8 cellular contexts compared by ENCODE assay signal in genomic region chr16:67672739-67673662, GRCh38. TPM values are rescaled to one million over a fixed set of nuclear protein-coding genes. Genes with fewer than 3 reads are reported as not detected.
DNase-seq lines count a peak whose midpoint lies in the region; ATAC-seq lines count a peak whose summit lies in the region.

No MANE protein-coding gene starts in this region.

- H3K27ac ChIP-seq in subcutaneous abdominal adipose tissue (ENCODE audit: low read depth, low read length): peak overlapping the region; percentile 95

- H3K4me3 Mint-ChIP-seq in activated CD4-positive, alpha-beta T cell treated with anti-CD3 and anti-CD28 coated beads for 36 hours: no peak overlapping the region
- no peak overlapping the region for H3K4me3 Mint-ChIP-seq in effector memory CD8-positive, alpha-beta T cell

- no peaks in the 10 kb centered on the region for H3K9me3 Mint-ChIP-seq in activated CD4-positive, alpha-beta T cell treated with anti-CD3 and anti-CD28 coated beads for 36 hours (ENCODE audit: low read depth)
- no peaks in the 10 kb centered on the region for H3K9me3 Mint-ChIP-seq in effector memory CD8-positive, alpha-beta T cell

- H3K27me3 ChIP-seq in subcutaneous abdominal adipose tissue (ENCODE audit: control insufficient read depth in 5 of 5, insufficient read depth in 4 of 5, low read length in 5 of 5): no peaks in the 10 kb centered on the region

- peaks cover 18 to 66% (median 54%) of the 10 kb centered on the region in 5 donors for H3K4me1 ChIP-seq in subcutaneous abdominal adipose tissue (ENCODE audit: control insufficient read depth in 5 of 5, insufficient read depth in 5 of 5, low read length in 5 of 5)

- no peaks in the 10 kb centered on the region for H3K27me3 Mint-ChIP-seq in activated CD4-positive, alpha-beta T cell treated with anti-CD3 and anti-CD28 coated beads for 36 hours
- H3K27me3 Mint-ChIP-seq in effector memory CD8-positive, alpha-beta T cell: no peaks in the 10 kb centered on the region

- CTCF ChIA-PET in activated CD4-positive, alpha-beta T cell treated with anti-CD3 and anti-CD28 coated beads for 36 hours (lab: Charles Lee): interaction anchor here (0.6 to 10.5 kb wide), 19 partner anchors 8 to 370 kb away, joined by 3 to 99 read pairs (median 3); partner anchors contain the start of genes PARD6A, RANBP10 and TSNAXIP1

- POLR2A ChIA-PET in activated CD4-positive, alpha-beta T cell treated with anti-CD3 and anti-CD28 coated beads for 36 hours (lab: Charles Lee): interaction anchor here (0.6 kb wide), 2 partner anchors 13 to 263 kb away, joined by 3 read pairs; partner anchors contain the start of gene ACD

- DNase-seq in NCI-H187 (lab: John Stamatoyannopoulos, UW): peak; percentile 0 to 20
- DNase-seq in NCI-H187 treated with DMSO at 0.1 percent for 48 hours (lab: John Stamatoyannopoulos, UW): no peak
- DNase-seq in MV-4-11 (lab: John Stamatoyannopoulos, UW): peak; percentile 76
- peak; percentile 77 for DNase-seq in activated CD4-positive, alpha-beta T cell treated with anti-CD3 and anti-CD28 coated beads for 36 hours
- DNase-seq in effector memory CD8-positive, alpha-beta T cell: peak; percentile 39 to 43 (median 40)
- peak; percentile 75 for DNase-seq in medulla oblongata (ENCODE audit: extremely low spot score)

- peaks cover 0 to 8% (median 4%) of the 10 kb centered on the region in 5 donors for H3K36me3 ChIP-seq in subcutaneous abdominal adipose tissue (ENCODE audit: control insufficient read depth in 5 of 5, insufficient read depth in 5 of 5, low read length in 5 of 5)

- no peak overlapping the region for H3K27ac Mint-ChIP-seq in activated CD4-positive, alpha-beta T cell treated with anti-CD3 and anti-CD28 coated beads for 36 hours
- H3K27ac Mint-ChIP-seq in effector memory CD8-positive, alpha-beta T cell: peak overlapping the region; percentile 41 to 80

- H3K9me3 ChIP-seq in subcutaneous abdominal adipose tissue (ENCODE audit: control insufficient read depth in 5 of 5, low read length in 5 of 5): no peaks in the 10 kb centered on the region

- peak overlapping the region in 1 of 5 donors; percentile 23 for H3K4me3 ChIP-seq in subcutaneous abdominal adipose tissue (ENCODE audit: low read depth in 1 of 5, low read length in 5 of 5)

- peaks cover 3% of the 10 kb centered on the region for H3K4me1 Mint-ChIP-seq in activated CD4-positive, alpha-beta T cell treated with anti-CD3 and anti-CD28 coated beads for 36 hours
- H3K4me1 Mint-ChIP-seq in effector memory CD8-positive, alpha-beta T cell (ENCODE audit: low read depth in 2 of 2): peaks cover 0 to 8% of the 10 kb centered on the region in 2 donors

- H3K36me3 Mint-ChIP-seq in activated CD4-positive, alpha-beta T cell treated with anti-CD3 and anti-CD28 coated beads for 36 hours (ENCODE audit: low read depth): no peaks in the 10 kb centered on the region
- no peaks in the 10 kb centered on the region for H3K36me3 Mint-ChIP-seq in effector memory CD8-positive, alpha-beta T cell (ENCODE audit: insufficient read depth)

- intact Hi-C loops in activated CD4-positive, alpha-beta T cell treated with anti-CD3 and anti-CD28 coated beads for 36 hours (cut with DNase I, micrococcal nuclease): loop anchor here (1.0 to 10.0 kb wide), 5 partner anchors 44 to 372 kb away; partner anchors contain the start of genes GFOD2 (in 1 of the 2) and PSMB10 (in 1 of the 2)

- peak overlapping the region; percentile 31 to 82 (median 64) for H3K9ac ChIP-seq in subcutaneous abdominal adipose tissue (ENCODE audit: low read length in 5 of 5)

- ATAC-seq in activated CD4-positive, alpha-beta T cell treated with anti-CD3 and anti-CD28 coated beads for 36 hours: peak; percentile 25
- ATAC-seq in effector memory CD8-positive, alpha-beta T cell (replicated peaks): peak; percentile 25
- ATAC-seq in HG03457 (IDR thresholded peaks at IDR 0.05; ENCODE audit: unreplicated experiment): no peak

RNA-seq across cellular contexts. Expression of gene C16orf86, which starts 6.4 kb away (rescaled TPM):
- total RNA-seq in activated CD4-positive, alpha-beta T cell treated with anti-CD3 and anti-CD28 coated beads for 36 hours: 1 to 10 TPM; 2.4 to 3.0 TPM

RNA-seq across cellular contexts. Expression of gene ENKD1, which starts 6.5 kb away (rescaled TPM):
- 10 to 100 TPM; 11.7 to 12.0 TPM for total RNA-seq in activated CD4-positive, alpha-beta T cell treated with anti-CD3 and anti-CD28 coated beads for 36 hours

RNA-seq across cellular contexts. Expression of gene PARD6A, which starts 12.2 kb away (rescaled TPM):
- 1 to 10 TPM; 7.8 to 8.7 TPM for total RNA-seq in activated CD4-positive, alpha-beta T cell treated with anti-CD3 and anti-CD28 coated beads for 36 hours

RNA-seq across cellular contexts. Expression of gene ACD, which starts 12.9 kb away (rescaled TPM):
- total RNA-seq in activated CD4-positive, alpha-beta T cell treated with anti-CD3 and anti-CD28 coated beads for 36 hours: 10 to 100 TPM; 52.2 to 52.4 TPM

RNA-seq across cellular contexts. Expression of gene CARMIL2, which starts 28.1 kb away (rescaled TPM):
- 100 to 1,000 TPM; 138 to 153 TPM for total RNA-seq in activated CD4-positive, alpha-beta T cell treated with anti-CD3 and anti-CD28 coated beads for 36 hours
